Comparison of ENCODE assay signal across 8 cellular contexts in genomic region chr3:99532246-99532645, GRCh38.
DNase-seq lines count a peak whose midpoint lies in the region; ATAC-seq, FAIRE-seq and TF ChIP-seq lines count a peak whose summit lies in the region.

No MANE protein-coding gene starts in this region.

- ATAC-seq in HepG2, result peak; percentile 93
- no peak for ATAC-seq in CD8-positive, alpha-beta T cell

- TF ChIP-seq EP300 in HepG2 (IDR thresholded peaks at IDR 0.05; ENCODE audit: low read depth in 2 of 2, low read length in 2 of 2) (no peak), HepG2 (CRISPR knock-in tag; IDR thresholded peaks at IDR 0.05; ENCODE audit: borderline replicate concordance) (no peak)

- no peak overlapping the region for H3K27ac Mint-ChIP-seq in CD8-positive, alpha-beta T cell

- no peak overlapping the region for H3K4me3 ChIP-seq in HepG2 (replicated peaks in 1 of 3; ENCODE audit: insufficient read depth in 1 of 3, low read depth in 2 of 3, low read length in 3 of 3)
- H3K4me3 ChIP-seq in CD8-positive, alpha-beta T cell (ENCODE audit: low read depth, low read length), result no peak overlapping the region

- TF ChIP-seq POLR2A in H54 (IDR thresholded peaks at IDR 0.05; ENCODE audit: low read depth, low read length) (no peak), HepG2 (IDR thresholded peaks at IDR 0.05; ENCODE audit: insufficient read depth in 1 of 2, low read depth in 2 of 2, low read length in 2 of 2) (no peak)

- H3K27me3 ChIP-seq in HepG2 (ENCODE audit: control insufficient read depth in 1 of 2, insufficient read depth in 2 of 2, low read length in 2 of 2), result no peaks in the 10 kb centered on the region
- no peaks in the 10 kb centered on the region for H3K27me3 ChIP-seq in CD8-positive, alpha-beta T cell (ENCODE audit: insufficient read depth, low read length)

- TF ChIP-seq RAD21 in HepG2 (CRISPR knock-in tag; IDR thresholded peaks at IDR 0.05), result no peak

- peak; percentile 74 for TF ChIP-seq CTCF in HepG2 (CRISPR knock-in tag; IDR thresholded peaks at IDR 0.05)
- TF ChIP-seq CTCF in CD8-positive, alpha-beta T cell (IDR thresholded peaks at IDR 0.05), result no peak

- FAIRE-seq in H54 (lab: Jason Lieb, UNC) (peak; percentile 98), HepG2 (lab: Jason Lieb, UNC) (peak; percentile 36)

- WGBS in HepG2 (ENCODE audit: low lambda C conversion rate), result 3% methylated on average over 2 of the region's 2 CpGs

- no peaks in the 10 kb centered on the region for H3K4me1 Mint-ChIP-seq in CD8-positive, alpha-beta T cell (ENCODE audit: low read depth)

- in situ Hi-C loops in HepG2 (cut with HindIII; ENCODE audit: extremely low pct_ligation_motif_present, low pct_unique_long_range_greater_than_20kb), result no loop called here

- H3K36me3 ChIP-seq in HepG2 (replicated peaks in 1 of 2; ENCODE audit: control insufficient read depth in 1 of 2, insufficient read depth in 2 of 2, low read length in 2 of 2), result no peaks in the 10 kb centered on the region
- H3K36me3 ChIP-seq in CD8-positive, alpha-beta T cell (ENCODE audit: insufficient read depth, low read length), result no peaks in the 10 kb centered on the region

- H3K27me3 Mint-ChIP-seq in CD8-positive, alpha-beta T cell (ENCODE audit: low read depth), result peaks cover 2% of the 10 kb centered on the region

- no peaks in the 10 kb centered on the region for H3K36me3 Mint-ChIP-seq in CD8-positive, alpha-beta T cell

- H3K9me3 Mint-ChIP-seq in CD8-positive, alpha-beta T cell, result no peaks in the 10 kb centered on the region

- no TSS peak for BruUV-seq in HepG2 (replicated peaks; lab: Mats Ljungman, UMichigan)

- CTCF ChIA-PET in HepG2 (lab: Yijun Ruan, JAX; ENCODE audit: low intra/inter-chr PET ratio, low total read pairs), result no interaction called here
- CTCF ChIA-PET in CD8-positive, alpha-beta T cell (lab: Charles Lee), result interaction anchor here (0.8 kb wide), 1 partner anchor 716 kb away, joined by 3 read pairs; no protein-coding TSS in a partner anchor

- no peak overlapping the region for H3K9ac ChIP-seq in HepG2 (ENCODE audit: insufficient read depth, low read depth, low read length)

- H3K27ac ChIP-seq in HepG2 (ENCODE audit: extremely low read length, insufficient read depth, low read length), result no peak overlapping the region
- H3K27ac ChIP-seq in CD8-positive, alpha-beta T cell (ENCODE audit: low read depth, low read length), result no peak overlapping the region

- POLR2A ChIA-PET in HepG2 (lab: Yijun Ruan, JAX), result no interaction called here
- POLR2A ChIA-PET in CD8-positive, alpha-beta T cell (lab: Charles Lee), result no interaction called here

- H3K4me1 ChIP-seq in HepG2 (ENCODE audit: insufficient read depth, low read length), result no peaks in the 10 kb centered on the region
- H3K4me1 ChIP-seq in CD8-positive, alpha-beta T cell (ENCODE audit: insufficient read depth, low read length), result no peaks in the 10 kb centered on the region

- H2AFZ ChIP-seq in HepG2 (ENCODE audit: low read length), result no peak overlapping the region

- no peaks in the 10 kb centered on the region for H4K20me1 ChIP-seq in HepG2 (ENCODE audit: insufficient read depth, low read length)

- no peak overlapping the region for H3K4me2 ChIP-seq in HepG2 (ENCODE audit: low read depth, low read length)

- no peaks in the 10 kb centered on the region for H3K9me3 ChIP-seq in HepG2 (ENCODE audit: low read length)
- no peaks in the 10 kb centered on the region for H3K9me3 ChIP-seq in CD8-positive, alpha-beta T cell (ENCODE audit: low read length)

- no peaks in the 10 kb centered on the region for H3K79me2 ChIP-seq in HepG2 (ENCODE audit: insufficient read depth, low read length)

- peak; percentile 31 for DNase-seq in NCI-H748 (lab: John Stamatoyannopoulos, UW; ENCODE audit: unreplicated experiment)
- DNase-seq in NCI-H748 treated with DMSO at 0.1 percent for 48 hours (lab: John Stamatoyannopoulos, UW), result no peak
- DNase-seq in H54 (ENCODE audit: insufficient read length, low spot score), result peak; percentile 38
- peak; percentile 13 for DNase-seq in NCI-H1105 treated with DMSO at 0.1 percent for 48 hours (lab: John Stamatoyannopoulos, UW)
- DNase-seq in cerebellar cortex (ENCODE audit: low spot score), result peak; percentile 49
- DNase-seq in HepG2 (ENCODE audit: low spot score), result peak; percentile 29
- DNase-seq in CD8-positive, alpha-beta T cell, result no peak
- DNase-seq in NCI-H1436 treated with DMSO at 0.1 percent for 48 hours (lab: John Stamatoyannopoulos, UW), result no peak

- intact Hi-C loops in HepG2 (cut with micrococcal nuclease; ENCODE audit: unreplicated experiment), result loop anchor here (1.0 kb wide), 1 partner anchor 33 kb away; no protein-coding TSS in a partner anchor
- intact Hi-C loops in CD8-positive, alpha-beta T cell (cut with DNase I, micrococcal nuclease), result no loop called here

- H3K4me3 Mint-ChIP-seq in CD8-positive, alpha-beta T cell, result no peak overlapping the region

TF ChIP-seq in HepG2, 621 proteins besides CTCF, POLR2A, EP300 and RAD21:
- TF ChIP-seq SRY (CRISPR knock-in tag; IDR thresholded peaks at IDR 0.05), result no peak
- TF ChIP-seq STAG1 (CRISPR knock-in tag; IDR thresholded peaks at IDR 0.05), result peak; percentile 53
- TF ChIP-seq ZNF441 (CRISPR knock-in tag; IDR thresholded peaks at IDR 0.05; ENCODE audit: borderline replicate concordance), result no peak
- no peak for TF ChIP-seq HMGXB3 (CRISPR knock-in tag; IDR thresholded peaks at IDR 0.05; ENCODE audit: borderline replicate concordance)
- no peak for TF ChIP-seq CEBPZ (IDR thresholded peaks at IDR 0.05; ENCODE audit: low read length)

Comparison
In these comparisons a context has a peak if more than half of its experiments do, and no peak if none do; other contexts are left out.
1. DNase-seq: peak in NCI-H748 (single experiment), H54 (single experiment), NCI-H1105 treated with DMSO at 0.1 percent for 48 hours (single experiment), cerebellar cortex (single experiment) and HepG2 (single experiment); none in NCI-H748 treated with DMSO at 0.1 percent for 48 hours (single experiment), CD8-positive, alpha-beta T cell (0 of 7) and NCI-H1436 treated with DMSO at 0.1 percent for 48 hours (single experiment).